19 cellular contexts compared by ENCODE assay signal in genomic region chr12:117328556-117329100, GRCh38. TPM values are rescaled to one million over a fixed set of nuclear protein-coding genes. Genes with fewer than 3 reads are reported as not detected.
"Had no signal": no experiment of that assay in that cellular context is flagged by ENCODE, and none has a peak within 500 bp of the region (broad histone marks: within the 10 kb centered on the region; RNA-seq: fewer than 3 reads in every experiment).

No MANE protein-coding gene starts in this region.

- H3K36me3 ChIP-seq: ascending aorta, cardiac muscle cell, gastrocnemius medialis, heart right ventricle, left ventricle myocardium inferior, right lobe of liver had no signal

- H3K4me3 ChIP-seq: ascending aorta, cardiac muscle cell, gastrocnemius medialis, heart right ventricle, left ventricle myocardium inferior, psoas muscle, right lobe of liver had no signal

- H3K4me1 ChIP-seq: ascending aorta, heart right ventricle, left ventricle myocardium inferior, right lobe of liver had no signal

- H3K27me3 ChIP-seq: ascending aorta, gastrocnemius medialis, right lobe of liver had no signal

- H3K27ac ChIP-seq: ascending aorta, cardiac muscle cell, gastrocnemius medialis, heart right ventricle, left ventricle myocardium inferior, psoas muscle, right lobe of liver had no signal

- DNase-seq: activated CD4-positive, alpha-beta T cell treated with anti-CD3 and anti-CD28 coated beads for 36 hours; activated CD8-positive, alpha-beta memory T cell treated with anti-CD3 and anti-CD28 coated beads, Interleukin-2, amount 50 U/mL, for 48 hours; activated CD8-positive, alpha-beta T cell treated with anti-CD3 and anti-CD28 coated beads for 36 hours; activated naive CD8-positive, alpha-beta T cell treated with anti-CD3 and anti-CD28 coated beads, Interleukin-2, amount 50 U/mL, for 24 hours; gastrocnemius medialis; heart right ventricle; islet precursor cell; left ventricle myocardium inferior; mesenchymal stem cell; nephron progenitor cell; psoas muscle; right lobe of liver; stimulated activated CD4-positive, alpha-beta T cell treated with anti-CD3 and anti-CD28 coated beads, Interleukin-1b, Interleukin-23, amount 100 ng/mL, for 48 hours; stimulated activated naive CD4-positive, alpha-beta T cell; substantia nigra; T-helper 9 cell had no signal

- ATAC-seq: activated CD4-positive, alpha-beta T cell treated with anti-CD3 and anti-CD28 coated beads for 36 hours; activated CD8-positive, alpha-beta T cell treated with anti-CD3 and anti-CD28 coated beads for 36 hours; activated naive CD8-positive, alpha-beta T cell treated with anti-CD3 and anti-CD28 coated beads, Interleukin-2, amount 50 U/mL, for 24 hours; gastrocnemius medialis; heart right ventricle; psoas muscle; right lobe of liver had no signal

- H3K9me3 ChIP-seq: ascending aorta, gastrocnemius medialis, heart right ventricle, left ventricle myocardium inferior, psoas muscle, right lobe of liver had no signal

RNA-seq across cellular contexts. Expression of gene NOS1, which starts 32.8 kb away (rescaled TPM):
- total RNA-seq: activated CD4-positive, alpha-beta T cell treated with anti-CD3 and anti-CD28 coated beads for 36 hours; activated CD8-positive, alpha-beta T cell treated with anti-CD3 and anti-CD28 coated beads for 36 hours; cardiac muscle cell had no signal
- polyA plus RNA-seq: cardiac muscle cell, fibroblast of lung had no signal
